In the genomic region with DNA sequence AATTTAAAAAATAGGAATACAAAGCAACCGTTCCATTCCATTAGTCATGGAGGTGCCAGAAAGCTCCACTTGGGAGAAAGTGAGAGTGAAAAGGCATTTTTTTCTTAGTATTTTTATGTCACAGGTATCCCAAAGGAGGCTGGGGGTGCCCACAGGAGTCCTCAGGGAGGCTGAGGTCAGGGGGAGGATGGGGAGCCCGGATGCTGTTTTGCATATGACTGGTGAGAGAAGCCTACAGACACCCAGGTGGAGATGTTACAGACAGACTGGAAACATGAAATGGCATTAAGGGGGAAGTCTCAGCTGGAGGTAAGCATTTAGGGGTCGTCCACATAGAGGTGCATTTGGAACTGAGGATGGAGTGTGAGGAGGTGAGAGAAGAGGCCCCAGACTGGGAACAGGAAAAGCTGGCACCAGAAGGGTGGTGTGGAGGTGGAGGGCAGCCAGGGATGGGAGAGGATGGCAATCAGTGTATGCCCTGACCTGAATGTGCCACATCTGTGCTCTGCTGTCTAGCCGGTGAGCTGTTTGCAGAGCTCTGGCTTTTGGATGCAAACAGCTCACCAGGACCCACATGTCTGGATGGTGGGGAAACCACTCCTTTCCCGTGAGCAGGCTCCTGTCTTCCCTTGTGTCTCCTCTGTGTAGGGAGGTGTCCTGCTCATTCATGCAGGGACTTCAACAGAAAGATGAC, we compare ENCODE assay signal across 19 cellular contexts.
"Had no signal": no experiment of that assay in that cellular context is flagged by ENCODE, and none has a peak within 500 bp of the region (broad histone marks: within the 10 kb centered on the region; RNA-seq: fewer than 3 reads in every experiment).

No MANE protein-coding gene starts in this region.

- H3K4me1 Mint-ChIP-seq: activated naive CD4-positive, alpha-beta T cell treated with anti-CD3 and anti-CD28 coated beads, Interleukin-2, amount 50 U/mL, for 24 hours had no signal

- H3K27ac Mint-ChIP-seq: activated CD4-positive, alpha-beta memory T cell treated with anti-CD3 and anti-CD28 coated beads, Interleukin-2, amount 10 ng/mL, durations not matched to agents 7 days and 5 days; activated naive CD4-positive, alpha-beta T cell treated with anti-CD3 and anti-CD28 coated beads, Interleukin-2, amount 50 U/mL, for 24 hours; activated T-cell treated with anti-CD3 and anti-CD28 coated beads, Interleukin-2, amount 50 U/mL, for 24 hours; progenitor cell of endocrine pancreas had no signal

- H3K9me3 ChIP-seq: adrenal gland, tibial nerve had no signal

- H3K4me1 ChIP-seq: adrenal gland, tibial nerve had no signal

- ATAC-seq: left lobe of liver; naive thymus-derived CD8-positive, alpha-beta T cell had no signal

- DNase-seq: activated CD4-positive, alpha-beta memory T cell treated with anti-CD3 and anti-CD28 coated beads, Interleukin-2, amount 10 ng/mL, durations not matched to agents 7 days and 5 days; activated CD4-positive, alpha-beta T cell treated with anti-CD3 and anti-CD28 coated beads for 4 hours; activated effector memory CD4-positive, alpha-beta T cell treated with Interleukin-2 at 50 U/mL for 16 hours; activated T-cell treated with anti-CD3 and anti-CD28 coated beads, Interleukin-2, amount 50 U/mL, for 24 hours; adrenal gland; mammary epithelial cell; naive thymus-derived CD8-positive, alpha-beta T cell; nucleus accumbens; right cardiac atrium; stimulated activated CD4-positive, alpha-beta T cell treated with anti-CD3 and anti-CD28 coated beads, Interleukin-15, amount 100 ng/mL, for 24 hours; stimulated activated CD4-positive, alpha-beta T cell treated with anti-CD3 and anti-CD28 coated beads, Interleukin-4, amount 100 ng/mL, for 1 hour; stimulated activated naive CD4-positive, alpha-beta T cell treated with Interleukin-2 at 50 U/mL for 16 hours; substantia nigra; WERI-Rb-1 had no signal

- H3K27ac ChIP-seq: adrenal gland, skin epidermis, tibial nerve, WERI-Rb-1 had no signal

- H3K4me3 ChIP-seq: adrenal gland, skin epidermis, tibial nerve had no signal

- H3K4me3 Mint-ChIP-seq: activated CD4-positive, alpha-beta memory T cell treated with anti-CD3 and anti-CD28 coated beads, Interleukin-2, amount 10 ng/mL, durations not matched to agents 7 days and 5 days; activated naive CD4-positive, alpha-beta T cell treated with anti-CD3 and anti-CD28 coated beads, Interleukin-2, amount 50 U/mL, for 24 hours; activated T-cell treated with anti-CD3 and anti-CD28 coated beads, Interleukin-2, amount 50 U/mL, for 24 hours; naive thymus-derived CD8-positive, alpha-beta T cell had no signal

- H3K9me3 Mint-ChIP-seq: activated CD4-positive, alpha-beta memory T cell treated with anti-CD3 and anti-CD28 coated beads, Interleukin-2, amount 10 ng/mL, durations not matched to agents 7 days and 5 days; activated naive CD4-positive, alpha-beta T cell treated with anti-CD3 and anti-CD28 coated beads, Interleukin-2, amount 50 U/mL, for 24 hours had no signal

- H3K36me3 ChIP-seq: adrenal gland, tibial nerve, WERI-Rb-1 had no signal
